In the genomic region with DNA sequence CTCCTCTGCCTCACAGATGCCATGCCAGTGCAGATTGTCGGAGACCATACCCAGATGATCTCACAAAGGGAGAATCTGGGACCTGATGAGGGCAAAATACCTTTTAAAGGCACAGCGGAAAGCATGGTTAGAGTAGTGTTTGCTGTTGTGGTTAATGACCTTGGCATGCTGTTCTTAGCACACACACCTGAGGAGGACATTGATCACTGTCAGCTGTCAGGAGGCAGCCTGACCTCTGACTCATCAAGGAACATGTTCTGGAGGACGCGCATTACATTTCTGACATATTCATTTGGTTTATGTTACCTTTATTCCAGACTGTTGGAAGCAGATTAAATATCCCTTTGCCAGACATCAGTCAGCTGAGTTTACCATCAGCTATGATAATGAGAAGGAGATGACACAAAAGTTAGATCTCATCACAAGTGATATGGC, we compare ENCODE assay signal across 14 cellular contexts. TPM values are rescaled to one million over a fixed set of nuclear protein-coding genes. Genes with fewer than 3 reads are reported as not detected.
DNase-seq lines count a peak whose midpoint lies in the region; ATAC-seq and TF ChIP-seq lines count a peak whose summit lies in the region.
"Had no signal": no experiment of that assay in that cellular context is flagged by ENCODE, and none has a peak within 500 bp of the region (broad histone marks: within the 10 kb centered on the region; RNA-seq: fewer than 3 reads in every experiment).

No MANE protein-coding gene starts in this region.

- peaks cover 26% of the 10 kb centered on the region for H3K36me3 Mint-ChIP-seq in mesothelial cell of epicardium
- H3K36me3 Mint-ChIP-seq in activated naive CD4-positive, alpha-beta T cell treated with anti-CD3 and anti-CD28 coated beads, Interleukin-2, amount 50 U/mL, for 72 hours: peaks cover 0 to 3% of the 10 kb centered on the region in 2 donors
- H3K36me3 Mint-ChIP-seq: stimulated activated memory B cell treated with anti-CD40 and anti-IgM and Interleukin-4, amounts not matched to agents 10 μg/mL and 1 μg/mL and 100 μg/mL, for 72 hours had no signal

- DNase-seq in DMS53 (lab: John Stamatoyannopoulos, UW) (peak; percentile 85), NCI-H187 treated with DMSO at 0.1 percent for 48 hours (lab: John Stamatoyannopoulos, UW) (peak; percentile 22), astrocyte of the hippocampus (ENCODE audit: low read depth, low spot score) (peak; percentile 46), mesothelial cell of epicardium (ENCODE audit: low spot score in 2 of 2, unreplicated experiment in 2 of 2) (no peak), colonic mucosa (no peak), HuH-7.5 (ENCODE audit: low spot score) (no peak)
- DNase-seq in activated T-cell treated with anti-CD3 and anti-CD28 coated beads, Interleukin-2, amount 50 U/mL, for 1 hour: no peak
- DNase-seq in activated naive CD4-positive, alpha-beta T cell treated with anti-CD3 and anti-CD28 coated beads, Interleukin-2, amount 50 U/mL, for 72 hours (ENCODE audit: low spot score in 2 of 2): no peak
- DNase-seq: activated naive CD8-positive, alpha-beta T cell treated with anti-CD3 and anti-CD28 coated beads for 36 hours; DMS79 treated with DMSO at 0.1 percent for 48 hours; MG63; stimulated activated CD4-positive, alpha-beta T cell treated with anti-CD3 and anti-CD28 coated beads, Interleukin-4, amount 100 ng/mL, for 24 hours had no signal

- H3K4me1 ChIP-seq in colonic mucosa: no peaks in the 10 kb centered on the region

- H3K4me3 ChIP-seq in colonic mucosa: no peak overlapping the region
- H3K4me3 ChIP-seq: GM12878, MG63 had no signal

- H3K9me3 Mint-ChIP-seq in mesothelial cell of epicardium: no peaks in the 10 kb centered on the region
- H3K9me3 Mint-ChIP-seq in activated naive CD4-positive, alpha-beta T cell treated with anti-CD3 and anti-CD28 coated beads, Interleukin-2, amount 50 U/mL, for 72 hours: no peaks in the 10 kb centered on the region
- H3K9me3 Mint-ChIP-seq: activated naive CD8-positive, alpha-beta T cell treated with anti-CD3 and anti-CD28 coated beads for 36 hours; stimulated activated memory B cell treated with anti-CD40 and anti-IgM and Interleukin-4, amounts not matched to agents 10 μg/mL and 1 μg/mL and 100 μg/mL, for 72 hours had no signal

- ATAC-seq in activated naive CD4-positive, alpha-beta T cell treated with anti-CD3 and anti-CD28 coated beads, Interleukin-2, amount 50 U/mL, for 72 hours: no peak
- ATAC-seq: GM12878; stimulated activated memory B cell treated with anti-CD40 and anti-IgM and Interleukin-4, amounts not matched to agents 10 μg/mL and 1 μg/mL and 100 μg/mL, for 72 hours had no signal

- no peak for TF ChIP-seq CTCF in mesothelial cell of epicardium (IDR thresholded peaks at IDR 0.05; ENCODE audit: unreplicated experiment)
- TF ChIP-seq CTCF in colonic mucosa (IDR thresholded peaks at IDR 0.05): no peak

- peak overlapping the region; percentile 57 for H3K27ac Mint-ChIP-seq in mesothelial cell of epicardium
- H3K27ac Mint-ChIP-seq in activated naive CD4-positive, alpha-beta T cell treated with anti-CD3 and anti-CD28 coated beads, Interleukin-2, amount 50 U/mL, for 72 hours: no peak overlapping the region
- H3K27ac Mint-ChIP-seq: activated naive CD8-positive, alpha-beta T cell treated with anti-CD3 and anti-CD28 coated beads for 36 hours; stimulated activated memory B cell treated with anti-CD40 and anti-IgM and Interleukin-4, amounts not matched to agents 10 μg/mL and 1 μg/mL and 100 μg/mL, for 72 hours had no signal

- H3K4me3 Mint-ChIP-seq in mesothelial cell of epicardium: no peak overlapping the region
- H3K4me3 Mint-ChIP-seq: activated naive CD8-positive, alpha-beta T cell treated with anti-CD3 and anti-CD28 coated beads for 36 hours; stimulated activated memory B cell treated with anti-CD40 and anti-IgM and Interleukin-4, amounts not matched to agents 10 μg/mL and 1 μg/mL and 100 μg/mL, for 72 hours had no signal

- intact Hi-C loops in colonic mucosa (cut with DNase I): no loop called here

- no peaks in the 10 kb centered on the region for H3K27me3 Mint-ChIP-seq in mesothelial cell of epicardium (ENCODE audit: low read depth)

- no peaks in the 10 kb centered on the region for H3K27me3 ChIP-seq in colonic mucosa
- H3K27me3 ChIP-seq: MG63 had no signal

- H3K9me3 ChIP-seq in colonic mucosa: no peaks in the 10 kb centered on the region
- H3K9me3 ChIP-seq: MG63 had no signal

- no peaks in the 10 kb centered on the region for H3K36me3 ChIP-seq in colonic mucosa

- peaks cover 28% of the 10 kb centered on the region for H3K4me1 Mint-ChIP-seq in mesothelial cell of epicardium

- no peak overlapping the region for H3K9ac ChIP-seq in colonic mucosa (ENCODE audit: low read depth in 2 of 2, low read length in 2 of 2)

- H3K27ac ChIP-seq in colonic mucosa: no peak overlapping the region

RNA-seq across cellular contexts. Expression of a gene that starts 57.1 kb away (rescaled TPM):
- total RNA-seq in mesothelial cell of epicardium: 46.1 to 47.3 TPM (median 47.0 TPM) in 3 replicates
- total RNA-seq in colonic mucosa: 10 to 100 TPM; 21.0 to 28.4 TPM
- 10 to 100 TPM in 1 of 2 donors, 1 to 10 TPM in 1; 6.7 to 15.0 TPM for total RNA-seq in activated naive CD4-positive, alpha-beta T cell treated with anti-CD3 and anti-CD28 coated beads, Interleukin-2, amount 50 U/mL, for 72 hours

Comparison
In these comparisons a context has a peak if more than half of its experiments do, and no peak if none do; other contexts are left out.
1. DNase-seq: peak in DMS53 (single experiment), NCI-H187 treated with DMSO at 0.1 percent for 48 hours (single experiment) and astrocyte of the hippocampus (single experiment); none in mesothelial cell of epicardium (0 of 2), activated T-cell treated with anti-CD3 and anti-CD28 coated beads, Interleukin-2, amount 50 U/mL, for 1 hour (single experiment), colonic mucosa (single experiment), HuH-7.5 (single experiment) and activated naive CD4-positive, alpha-beta T cell treated with anti-CD3 and anti-CD28 coated beads, Interleukin-2, amount 50 U/mL, for 72 hours (0 of 2).